ENCODE assay signal across 11 cellular contexts in genomic region chr6:79070206-79070825, GRCh38. TPM values are rescaled to one million over a fixed set of nuclear protein-coding genes. Genes with fewer than 3 reads are reported as not detected.
DNase-seq lines count a peak whose midpoint lies in the region; ATAC-seq, FAIRE-seq and TF ChIP-seq lines count a peak whose summit lies in the region.
"Had no signal": no experiment of that assay in that cellular context is flagged by ENCODE, and none has a peak within 500 bp of the region (broad histone marks: within the 10 kb centered on the region; RNA-seq: fewer than 3 reads in every experiment).

No MANE protein-coding gene starts in this region.

- TF ChIP-seq POLR2A in GM12892 (IDR thresholded peaks at IDR 0.05; ENCODE audit: low read depth, low read length) (no peak), prostate gland (IDR thresholded peaks at IDR 0.05) (no peak), transverse colon (IDR thresholded peaks at IDR 0.05) (no peak)

- H3K4me1 ChIP-seq in fibroblast of lung (ENCODE audit: control insufficient read depth, extremely low read depth, insufficient read depth, low read length) (no peaks in the 10 kb centered on the region), prostate gland (replicated peaks) (peaks cover 4% of the 10 kb centered on the region), transverse colon (peaks cover 7 to 44% (median 13%) of the 10 kb centered on the region in 4 donors)
- peaks cover 17% of the 10 kb centered on the region for H3K4me1 ChIP-seq in effector memory CD4-positive, alpha-beta T cell (ENCODE audit: control insufficient read depth, insufficient read depth, low read length, poor library complexity, severe bottlenecking)

- DNase-seq in GM12892 (ENCODE audit: insufficient read length) (no peak), fibroblast of lung (ENCODE audit: low read depth in 2 of 2) (peak; percentile 14 to 33), prostate gland (ENCODE audit: low spot score) (no peak), NCI-H345 (lab: John Stamatoyannopoulos, UW) (no peak), transverse colon (no peak)
- DNase-seq in effector memory CD4-positive, alpha-beta T cell = no peak
- DNase-seq: NCI-H1092, T1000 had no signal

- intact Hi-C loops in prostate gland (cut with DNase I) (no loop called here), transverse colon (cut with DNase I; ENCODE audit: low total_unique reads) (no loop called here)

- H3K9ac ChIP-seq in fibroblast of lung (ENCODE audit: insufficient read depth, low read length) = no peak overlapping the region

- peaks cover 52% of the 10 kb centered on the region for H3K79me2 ChIP-seq in fibroblast of lung (ENCODE audit: control insufficient read depth, insufficient read depth, low read length)

- H3K27me3 ChIP-seq in fibroblast of lung (ENCODE audit: control insufficient read depth, insufficient read depth, low read length) (no peaks in the 10 kb centered on the region), prostate gland (replicated peaks; ENCODE audit: insufficient read depth) (no peaks in the 10 kb centered on the region), transverse colon (no peaks in the 10 kb centered on the region)
- no peaks in the 10 kb centered on the region for H3K27me3 ChIP-seq in effector memory CD4-positive, alpha-beta T cell (replicated peaks; ENCODE audit: control insufficient read depth, insufficient read depth, low read length, poor library complexity, severe bottlenecking)

- WGBS in prostate gland = 56% methylated on average over 5 of the region's 5 CpGs
- WGBS in transverse colon (ENCODE audit: low coverage in 1 of 2), 2 donors = 61 to 69% methylated on average over 5 of the region's 5 CpGs

- peak overlapping the region; percentile 27 for H2AFZ ChIP-seq in fibroblast of lung (ENCODE audit: low read length)

- H3K9me3 ChIP-seq in fibroblast of lung (ENCODE audit: control insufficient read depth, insufficient read depth, low read depth, low read length) (no peaks in the 10 kb centered on the region), prostate gland (no peaks in the 10 kb centered on the region), transverse colon (no peaks in the 10 kb centered on the region)
- no peaks in the 10 kb centered on the region for H3K9me3 ChIP-seq in effector memory CD4-positive, alpha-beta T cell (ENCODE audit: control insufficient read depth, low read length)

- in situ Hi-C loops in transverse colon (cut with MboI; ENCODE audit: low pct_ligation_motif_present in 1 of 4, low pct_unique_long_range_greater_than_20kb in 1 of 4, low sequenced_read_pairs in 3 of 4) = no loop called here

- peak; percentile 82 for ATAC-seq in GM21390 (IDR thresholded peaks at IDR 0.05; ENCODE audit: unreplicated experiment)
- ATAC-seq in HG03196 (IDR thresholded peaks at IDR 0.05; ENCODE audit: unreplicated experiment) = peak; percentile 75

- H3K4me3 ChIP-seq in fibroblast of lung (replicated peaks in 1 of 4; ENCODE audit: control extremely low read depth in 1 of 4, insufficient read depth in 1 of 4, low read depth in 3 of 4, low read length in 4 of 4) (peak overlapping the region in 2 of 4 experiments; percentile 12 to 18), prostate gland (no peak overlapping the region), transverse colon (no peak overlapping the region)
- no peak overlapping the region for H3K4me3 ChIP-seq in effector memory CD4-positive, alpha-beta T cell (ENCODE audit: insufficient read depth, low read depth, low read length, poor library complexity, severe bottlenecking)
- H3K4me3 ChIP-seq: smooth muscle cell had no signal

- H3K36me3 ChIP-seq in fibroblast of lung (ENCODE audit: control insufficient read depth, insufficient read depth, low read length) = no peaks in the 10 kb centered on the region
- H3K36me3 ChIP-seq in prostate gland = no peaks in the 10 kb centered on the region
- H3K36me3 ChIP-seq in effector memory CD4-positive, alpha-beta T cell (ENCODE audit: control insufficient read depth, insufficient read depth, low read length) = no peaks in the 10 kb centered on the region
- no peaks in the 10 kb centered on the region for H3K36me3 ChIP-seq in transverse colon

- TF ChIP-seq CTCF in fibroblast of lung (conservative IDR thresholded peaks at IDR 0.05 in 1 of 2, IDR thresholded peaks at IDR 0.05 in 1 of 2; ENCODE audit: low read depth in 1 of 2, low read length in 2 of 2) = no peak
- no peak for TF ChIP-seq CTCF in prostate gland (IDR thresholded peaks at IDR 0.05)
- no peak for TF ChIP-seq CTCF in transverse colon (IDR thresholded peaks at IDR 0.05)

- H3K27ac ChIP-seq in fibroblast of lung (ENCODE audit: insufficient read depth, low read length) (peak overlapping the region; percentile 31), prostate gland (no peak overlapping the region), transverse colon (no peak overlapping the region)
- H3K27ac ChIP-seq in effector memory CD4-positive, alpha-beta T cell (ENCODE audit: insufficient read depth, low read length, poor library complexity, severe bottlenecking) = no peak overlapping the region

- H3K4me2 ChIP-seq in fibroblast of lung (ENCODE audit: extremely low read depth, insufficient read depth, low read length) = peak overlapping the region; percentile 79
- H3K4me2 ChIP-seq: smooth muscle cell had no signal

- TF ChIP-seq EP300 in transverse colon (IDR thresholded peaks at IDR 0.05; ENCODE audit: low read depth) = no peak

- no peaks in the 10 kb centered on the region for H4K20me1 ChIP-seq in fibroblast of lung (ENCODE audit: control insufficient read depth, extremely low read depth, insufficient read depth, low read length)

- FAIRE-seq in GM12892 (lab: Jason Lieb, UNC) = peak; percentile 82

RNA-seq across cellular contexts. Expression of gene PHIP, which starts 7.7 kb away (rescaled TPM):
- polyA plus RNA-seq in GM12892 (2012; ENCODE audit: missing spikeins) = 19.7 TPM
- total RNA-seq in fibroblast of lung (23.1 and 26.1 TPM in 2 replicates), prostate gland (10 to 100 TPM; 29.6 to 31.8 TPM), transverse colon (10 to 100 TPM; 12.1 to 34.5 (median 20.7) TPM)
- 6.7 and 7.5 TPM in 2 replicates for polyA plus RNA-seq in fibroblast of lung
- polyA plus RNA-seq in fibroblast of lung (2012) = 8.1 and 8.9 TPM in 2 replicates
- polyA minus RNA-seq in fibroblast of lung (ENCODE audit: low replicate concordance) = 2.9 and 3.2 TPM in 2 replicates

Comparison
In these comparisons a context has a peak if more than half of its experiments do, and no peak if none do; other contexts are left out.
1. DNase-seq: peak in fibroblast of lung (2 of 2); none in GM12892 (single experiment), prostate gland (single experiment), NCI-H345 (single experiment), effector memory CD4-positive, alpha-beta T cell (0 of 3) and transverse colon (single experiment).